Comparison of ENCODE assay signal across 21 cellular contexts in genomic region chr16:346587-346986, GRCh38. TPM values are rescaled to one million over a fixed set of nuclear protein-coding genes. Genes with fewer than 3 reads are reported as not detected.
DNase-seq lines count a peak whose midpoint lies in the region; ATAC-seq, FAIRE-seq and TF ChIP-seq lines count a peak whose summit lies in the region.
"Had no signal": no experiment of that assay in that cellular context is flagged by ENCODE, and none has a peak within 500 bp of the region (broad histone marks: within the 10 kb centered on the region; RNA-seq: fewer than 3 reads in every experiment).

No MANE protein-coding gene starts in this region.

- no peak for FAIRE-seq in RCC 7860 (lab: Jason Lieb, UNC)
- FAIRE-seq: D721Med, endometrium, frontal cortex had no signal

- ATAC-seq in GM23338: no peak

- no peak overlapping the region for H3K4me2 ChIP-seq in GM23338
- no peak overlapping the region for H3K4me2 ChIP-seq in neural progenitor cell

- 0 out of 2 replicates have a peak overlapping the region, but pooled peaks have one; percentile 39 for H3K27ac ChIP-seq in GM23338 (ENCODE audit: low read depth)
- H3K27ac ChIP-seq in neural progenitor cell: no peak overlapping the region
- H3K27ac ChIP-seq in caudate nucleus (ENCODE audit: low read depth, low read length): no peak overlapping the region
- H3K27ac ChIP-seq: adrenal gland, left ventricle myocardium inferior, SJCRH30, suprapubic skin had no signal

- H3K79me2 ChIP-seq in GM23338 (replicated peaks; ENCODE audit: insufficient read depth): peaks cover 100% of the 10 kb centered on the region
- peaks cover 93% of the 10 kb centered on the region for H3K79me2 ChIP-seq in neural progenitor cell (ENCODE audit: low read depth)

- no peak overlapping the region for H3K9ac ChIP-seq in neural progenitor cell

- H4K20me1 ChIP-seq in GM23338 (replicated peaks; ENCODE audit: insufficient read depth) (peaks cover 60% of the 10 kb centered on the region), neural progenitor cell (ENCODE audit: low read depth) (peaks cover 56% of the 10 kb centered on the region)

- no peaks in the 10 kb centered on the region for H3K9me2 ChIP-seq in GM23338 (ENCODE audit: insufficient read depth)

- H3K4me3 ChIP-seq in GM23338 (no peak overlapping the region), epithelial cell of esophagus (ENCODE audit: low read length) (no peak overlapping the region), neural progenitor cell (no peak overlapping the region)
- H3K4me3 ChIP-seq: adrenal gland, left ventricle myocardium inferior, SJCRH30, skin epidermis, suprapubic skin had no signal

- no peaks in the 10 kb centered on the region for H3K9me3 ChIP-seq in neural progenitor cell (ENCODE audit: low read depth)
- H3K9me3 ChIP-seq: adrenal gland, left ventricle myocardium inferior, SJCRH30, suprapubic skin had no signal

- H3K36me3 ChIP-seq in GM23338 (ENCODE audit: insufficient read depth): no peaks in the 10 kb centered on the region
- H3K36me3 ChIP-seq in neural progenitor cell: no peaks in the 10 kb centered on the region

- H3K9me3 Mint-ChIP-seq in GM23338 (no peaks in the 10 kb centered on the region), neural progenitor cell (peaks cover 4% of the 10 kb centered on the region), nephron progenitor cell (peaks cover 24% of the 10 kb centered on the region)
- H3K9me3 Mint-ChIP-seq: activated T-helper 2 cell treated with anti-CD3 and anti-CD28 coated beads, Interferon-gamma antibody, Interleukin-2, Interleukin-4, amounts not matched to agents 10 μg/mL and 5 μg/mL and 100 μg/mL, durations not matched to agents 14 hours and 24 hours and 36 hours had no signal

- H2AFZ ChIP-seq in GM23338 (no peak overlapping the region), neural progenitor cell (replicated peaks) (no peak overlapping the region)

- H3K27me3 Mint-ChIP-seq in GM23338 (ENCODE audit: insufficient read depth, low read depth, poor library complexity): peaks cover 7% of the 10 kb centered on the region
- peaks cover 7% of the 10 kb centered on the region for H3K27me3 Mint-ChIP-seq in neural progenitor cell (ENCODE audit: insufficient read depth, low read depth)
- H3K27me3 Mint-ChIP-seq in nephron progenitor cell (ENCODE audit: low read depth, poor library complexity): no peaks in the 10 kb centered on the region
- H3K27me3 Mint-ChIP-seq: B cell had no signal

- DNase-seq in GM23338 (ENCODE audit: low spot score) (no peak), RCC 7860 (ENCODE audit: low spot score) (peak; percentile 23), epithelial cell of esophagus (ENCODE audit: low read depth) (peak; percentile 91), neural progenitor cell (ENCODE audit: low spot score) (peak; percentile 1), nephron progenitor cell (no peak), caudate nucleus (lab: John Stamatoyannopoulos, UW) (no peak)
- no peak for DNase-seq in activated naive CD4-positive, alpha-beta T cell treated with anti-CD3 and anti-CD28 coated beads, Interleukin-2, amount 50 U/mL, for 16 hours
- DNase-seq: activated CD4-positive, CD25-positive, alpha-beta regulatory T cell treated with anti-CD3 and anti-CD28 coated beads, Interleukin-2, amount 50 U/mL, for 72 hours; adrenal gland; left ventricle myocardium inferior; NCI-H1105; NCI-H526; SJCRH30; stimulated activated CD8-positive, alpha-beta memory T cell treated with anti-CD3 and anti-CD28 coated beads, Interleukin-4, amount 100 ng/mL, for 48 hours had no signal

- TF ChIP-seq CTCF in GM23338 (conservative IDR thresholded peaks at IDR 0.05; ENCODE audit: low read depth in 2 of 2): no peak
- no peak for TF ChIP-seq CTCF in epithelial cell of esophagus (IDR thresholded peaks at IDR 0.05; ENCODE audit: insufficient read depth, low read depth, low read length, missing control alignments)
- TF ChIP-seq CTCF in neural progenitor cell (IDR thresholded peaks at IDR 0.05): no peak
- no peak for TF ChIP-seq CTCF in nephron progenitor cell (IDR thresholded peaks at IDR 0.05)

- no peak overlapping the region; the same call in 2 of the 3 replicates for H3K4me3 Mint-ChIP-seq in GM23338
- no peak overlapping the region for H3K4me3 Mint-ChIP-seq in neural progenitor cell
- H3K4me3 Mint-ChIP-seq in nephron progenitor cell: no peak overlapping the region
- H3K4me3 Mint-ChIP-seq: B cell had no signal

- H3F3A ChIP-seq in GM23338 (replicated peaks; ENCODE audit: low read depth) (peaks cover 11% of the 10 kb centered on the region), neural progenitor cell (ENCODE audit: low read depth) (no peaks in the 10 kb centered on the region)

- H3K4me1 ChIP-seq in GM23338 (ENCODE audit: insufficient read depth): no peaks in the 10 kb centered on the region; the same call in 1 of the 2 replicates
- H3K4me1 ChIP-seq in neural progenitor cell: no peaks in the 10 kb centered on the region
- H3K4me1 ChIP-seq: SJCRH30 had no signal

- H3K27me3 ChIP-seq in GM23338 (ENCODE audit: insufficient read depth) (no peaks in the 10 kb centered on the region), neural progenitor cell (no peaks in the 10 kb centered on the region)
- H3K27me3 ChIP-seq: adrenal gland, SJCRH30, suprapubic skin had no signal

- H3K27ac Mint-ChIP-seq in GM23338 (peak overlapping the region; percentile 46; the same call in 1 of the 2 replicates), neural progenitor cell (no peak overlapping the region), nephron progenitor cell (no peak overlapping the region)
- H3K27ac Mint-ChIP-seq: activated T-helper 2 cell treated with anti-CD3 and anti-CD28 coated beads, Interferon-gamma antibody, Interleukin-2, Interleukin-4, amounts not matched to agents 10 μg/mL and 5 μg/mL and 100 μg/mL, durations not matched to agents 14 hours and 24 hours and 36 hours; B cell had no signal

- H3K36me3 Mint-ChIP-seq in GM23338 (ENCODE audit: low read depth): peaks cover 66% of the 10 kb centered on the region
- peaks cover 52% of the 10 kb centered on the region for H3K36me3 Mint-ChIP-seq in neural progenitor cell
- peaks cover 64% of the 10 kb centered on the region for H3K36me3 Mint-ChIP-seq in nephron progenitor cell (ENCODE audit: low read depth)

- H3K4me1 Mint-ChIP-seq in GM23338 (peaks cover 18% of the 10 kb centered on the region), neural progenitor cell (peaks cover 13% of the 10 kb centered on the region), nephron progenitor cell (peaks cover 57% of the 10 kb centered on the region)

TF ChIP-seq in GM23338, 12 proteins besides CTCF, POLR2A, EP300 and RAD21 (continues in another document):
- no peak for TF ChIP-seq POLR2AphosphoS5 (IDR thresholded peaks at IDR 0.05; ENCODE audit: low read depth)
- TF ChIP-seq JUNB (IDR thresholded peaks at IDR 0.05; ENCODE audit: unreplicated experiment): no peak

RNA-seq across cellular contexts. Expression of gene AXIN1, which starts 5.9 kb away (rescaled TPM):
- 50.6 and 54.5 TPM in 2 replicates for total RNA-seq in GM23338 (2014; rRNA removed; shearing (Covaris generic))
- polyA plus RNA-seq in GM23338 (2016; fragmentation: Nextera tagmentation; extraction: Ambion mirVana): 14.3 and 15.0 TPM in 2 replicates
- 19.6 and 35.4 TPM in 2 replicates for total RNA-seq in neural progenitor cell (ENCODE audit: low replicate concordance)

RNA-seq across cellular contexts. Expression of gene MRPL28, which starts 23.8 kb away (rescaled TPM):
- 115 and 169 TPM in 2 replicates for total RNA-seq in GM23338 (2014; rRNA removed; shearing (Covaris generic))
- 129 and 135 TPM in 2 replicates for polyA plus RNA-seq in GM23338 (2016; fragmentation: Nextera tagmentation; extraction: Ambion mirVana)
- 82.2 and 138 TPM in 2 replicates for total RNA-seq in neural progenitor cell (ENCODE audit: low replicate concordance)

RNA-seq across cellular contexts. Expression of gene PGAP6, which starts 35.2 kb away (rescaled TPM):
- 98.7 and 112 TPM in 2 replicates for total RNA-seq in GM23338 (2014; rRNA removed; shearing (Covaris generic))
- 25.1 and 29.5 TPM in 2 replicates for polyA plus RNA-seq in GM23338 (2016; fragmentation: Nextera tagmentation; extraction: Ambion mirVana)
- 16.7 and 49.5 TPM in 2 replicates for total RNA-seq in neural progenitor cell (ENCODE audit: low replicate concordance)

RNA-seq across cellular contexts. Expression of gene NME4, which starts 50.4 kb away (rescaled TPM):
- total RNA-seq in GM23338 (2014; rRNA removed; shearing (Covaris generic)): 228 and 249 TPM in 2 replicates
- polyA plus RNA-seq in GM23338 (2016; fragmentation: Nextera tagmentation; extraction: Ambion mirVana): 511 and 521 TPM in 2 replicates
- 93.3 and 236 TPM in 2 replicates for total RNA-seq in neural progenitor cell (ENCODE audit: low replicate concordance)

RNA-seq across cellular contexts. Expression of gene DECR2, which starts 55.1 kb away (rescaled TPM):
- total RNA-seq in GM23338 (2014; rRNA removed; shearing (Covaris generic)): 17.9 and 26.9 TPM in 2 replicates
- polyA plus RNA-seq in GM23338 (2016; fragmentation: Nextera tagmentation; extraction: Ambion mirVana): 19.0 and 20.3 TPM in 2 replicates
- 7.1 and 24.3 TPM in 2 replicates for total RNA-seq in neural progenitor cell (ENCODE audit: low replicate concordance)

Comparison
In these comparisons a context has a peak if more than half of its experiments do, and no peak if none do; other contexts are left out.
1. DNase-seq: peak in RCC 7860 (single experiment), epithelial cell of esophagus (single experiment) and neural progenitor cell (single experiment); none in GM23338 (single experiment), nephron progenitor cell (single experiment), activated naive CD4-positive, alpha-beta T cell treated with anti-CD3 and anti-CD28 coated beads, Interleukin-2, amount 50 U/mL, for 16 hours (single experiment) and caudate nucleus (0 of 61).